1 cellular context compared by ENCODE assay signal in the genomic region with DNA sequence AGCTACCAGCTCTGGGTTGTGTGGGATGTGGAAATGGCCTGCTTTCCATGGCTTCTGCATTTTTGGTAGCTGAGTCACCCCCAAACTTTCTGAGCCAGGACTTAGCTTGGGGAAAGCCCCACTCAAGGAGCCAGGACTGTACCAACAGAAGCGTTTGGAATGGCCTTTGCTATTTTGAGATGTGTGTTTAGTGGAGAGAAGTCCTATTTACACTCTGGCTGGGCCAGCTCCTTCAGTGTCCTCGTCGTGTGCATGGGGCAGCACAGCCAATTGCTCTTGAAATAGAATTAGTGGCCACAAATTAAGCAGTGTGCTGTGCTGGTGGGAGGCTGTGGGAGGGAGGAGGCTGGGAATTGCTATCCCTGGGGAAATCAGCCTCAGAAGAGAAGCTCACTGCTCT.
TF ChIP-seq lines count a peak whose summit lies in the region.

No MANE protein-coding gene starts in this region.

TF ChIP-seq in GM23338, 12 proteins besides CTCF, POLR2A, EP300 and RAD21 (continued from another document):
- TF ChIP-seq, protein P1, sequence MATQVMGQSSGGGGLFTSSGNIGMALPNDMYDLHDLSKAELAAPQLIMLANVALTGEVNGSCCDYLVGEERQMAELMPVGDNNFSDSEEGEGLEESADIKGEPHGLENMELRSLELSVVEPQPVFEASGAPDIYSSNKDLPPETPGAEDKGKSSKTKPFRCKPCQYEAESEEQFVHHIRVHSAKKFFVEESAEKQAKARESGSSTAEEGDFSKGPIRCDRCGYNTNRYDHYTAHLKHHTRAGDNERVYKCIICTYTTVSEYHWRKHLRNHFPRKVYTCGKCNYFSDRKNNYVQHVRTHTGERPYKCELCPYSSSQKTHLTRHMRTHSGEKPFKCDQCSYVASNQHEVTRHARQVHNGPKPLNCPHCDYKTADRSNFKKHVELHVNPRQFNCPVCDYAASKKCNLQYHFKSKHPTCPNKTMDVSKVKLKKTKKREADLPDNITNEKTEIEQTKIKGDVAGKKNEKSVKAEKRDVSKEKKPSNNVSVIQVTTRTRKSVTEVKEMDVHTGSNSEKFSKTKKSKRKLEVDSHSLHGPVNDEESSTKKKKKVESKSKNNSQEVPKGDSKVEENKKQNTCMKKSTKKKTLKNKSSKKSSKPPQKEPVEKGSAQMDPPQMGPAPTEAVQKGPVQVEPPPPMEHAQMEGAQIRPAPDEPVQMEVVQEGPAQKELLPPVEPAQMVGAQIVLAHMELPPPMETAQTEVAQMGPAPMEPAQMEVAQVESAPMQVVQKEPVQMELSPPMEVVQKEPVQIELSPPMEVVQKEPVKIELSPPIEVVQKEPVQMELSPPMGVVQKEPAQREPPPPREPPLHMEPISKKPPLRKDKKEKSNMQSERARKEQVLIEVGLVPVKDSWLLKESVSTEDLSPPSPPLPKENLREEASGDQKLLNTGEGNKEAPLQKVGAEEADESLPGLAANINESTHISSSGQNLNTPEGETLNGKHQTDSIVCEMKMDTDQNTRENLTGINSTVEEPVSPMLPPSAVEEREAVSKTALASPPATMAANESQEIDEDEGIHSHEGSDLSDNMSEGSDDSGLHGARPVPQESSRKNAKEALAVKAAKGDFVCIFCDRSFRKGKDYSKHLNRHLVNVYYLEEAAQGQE (IDR thresholded peaks at IDR 0.05; ENCODE audit: unreplicated experiment): no peak
- TF ChIP-seq, protein P2, sequence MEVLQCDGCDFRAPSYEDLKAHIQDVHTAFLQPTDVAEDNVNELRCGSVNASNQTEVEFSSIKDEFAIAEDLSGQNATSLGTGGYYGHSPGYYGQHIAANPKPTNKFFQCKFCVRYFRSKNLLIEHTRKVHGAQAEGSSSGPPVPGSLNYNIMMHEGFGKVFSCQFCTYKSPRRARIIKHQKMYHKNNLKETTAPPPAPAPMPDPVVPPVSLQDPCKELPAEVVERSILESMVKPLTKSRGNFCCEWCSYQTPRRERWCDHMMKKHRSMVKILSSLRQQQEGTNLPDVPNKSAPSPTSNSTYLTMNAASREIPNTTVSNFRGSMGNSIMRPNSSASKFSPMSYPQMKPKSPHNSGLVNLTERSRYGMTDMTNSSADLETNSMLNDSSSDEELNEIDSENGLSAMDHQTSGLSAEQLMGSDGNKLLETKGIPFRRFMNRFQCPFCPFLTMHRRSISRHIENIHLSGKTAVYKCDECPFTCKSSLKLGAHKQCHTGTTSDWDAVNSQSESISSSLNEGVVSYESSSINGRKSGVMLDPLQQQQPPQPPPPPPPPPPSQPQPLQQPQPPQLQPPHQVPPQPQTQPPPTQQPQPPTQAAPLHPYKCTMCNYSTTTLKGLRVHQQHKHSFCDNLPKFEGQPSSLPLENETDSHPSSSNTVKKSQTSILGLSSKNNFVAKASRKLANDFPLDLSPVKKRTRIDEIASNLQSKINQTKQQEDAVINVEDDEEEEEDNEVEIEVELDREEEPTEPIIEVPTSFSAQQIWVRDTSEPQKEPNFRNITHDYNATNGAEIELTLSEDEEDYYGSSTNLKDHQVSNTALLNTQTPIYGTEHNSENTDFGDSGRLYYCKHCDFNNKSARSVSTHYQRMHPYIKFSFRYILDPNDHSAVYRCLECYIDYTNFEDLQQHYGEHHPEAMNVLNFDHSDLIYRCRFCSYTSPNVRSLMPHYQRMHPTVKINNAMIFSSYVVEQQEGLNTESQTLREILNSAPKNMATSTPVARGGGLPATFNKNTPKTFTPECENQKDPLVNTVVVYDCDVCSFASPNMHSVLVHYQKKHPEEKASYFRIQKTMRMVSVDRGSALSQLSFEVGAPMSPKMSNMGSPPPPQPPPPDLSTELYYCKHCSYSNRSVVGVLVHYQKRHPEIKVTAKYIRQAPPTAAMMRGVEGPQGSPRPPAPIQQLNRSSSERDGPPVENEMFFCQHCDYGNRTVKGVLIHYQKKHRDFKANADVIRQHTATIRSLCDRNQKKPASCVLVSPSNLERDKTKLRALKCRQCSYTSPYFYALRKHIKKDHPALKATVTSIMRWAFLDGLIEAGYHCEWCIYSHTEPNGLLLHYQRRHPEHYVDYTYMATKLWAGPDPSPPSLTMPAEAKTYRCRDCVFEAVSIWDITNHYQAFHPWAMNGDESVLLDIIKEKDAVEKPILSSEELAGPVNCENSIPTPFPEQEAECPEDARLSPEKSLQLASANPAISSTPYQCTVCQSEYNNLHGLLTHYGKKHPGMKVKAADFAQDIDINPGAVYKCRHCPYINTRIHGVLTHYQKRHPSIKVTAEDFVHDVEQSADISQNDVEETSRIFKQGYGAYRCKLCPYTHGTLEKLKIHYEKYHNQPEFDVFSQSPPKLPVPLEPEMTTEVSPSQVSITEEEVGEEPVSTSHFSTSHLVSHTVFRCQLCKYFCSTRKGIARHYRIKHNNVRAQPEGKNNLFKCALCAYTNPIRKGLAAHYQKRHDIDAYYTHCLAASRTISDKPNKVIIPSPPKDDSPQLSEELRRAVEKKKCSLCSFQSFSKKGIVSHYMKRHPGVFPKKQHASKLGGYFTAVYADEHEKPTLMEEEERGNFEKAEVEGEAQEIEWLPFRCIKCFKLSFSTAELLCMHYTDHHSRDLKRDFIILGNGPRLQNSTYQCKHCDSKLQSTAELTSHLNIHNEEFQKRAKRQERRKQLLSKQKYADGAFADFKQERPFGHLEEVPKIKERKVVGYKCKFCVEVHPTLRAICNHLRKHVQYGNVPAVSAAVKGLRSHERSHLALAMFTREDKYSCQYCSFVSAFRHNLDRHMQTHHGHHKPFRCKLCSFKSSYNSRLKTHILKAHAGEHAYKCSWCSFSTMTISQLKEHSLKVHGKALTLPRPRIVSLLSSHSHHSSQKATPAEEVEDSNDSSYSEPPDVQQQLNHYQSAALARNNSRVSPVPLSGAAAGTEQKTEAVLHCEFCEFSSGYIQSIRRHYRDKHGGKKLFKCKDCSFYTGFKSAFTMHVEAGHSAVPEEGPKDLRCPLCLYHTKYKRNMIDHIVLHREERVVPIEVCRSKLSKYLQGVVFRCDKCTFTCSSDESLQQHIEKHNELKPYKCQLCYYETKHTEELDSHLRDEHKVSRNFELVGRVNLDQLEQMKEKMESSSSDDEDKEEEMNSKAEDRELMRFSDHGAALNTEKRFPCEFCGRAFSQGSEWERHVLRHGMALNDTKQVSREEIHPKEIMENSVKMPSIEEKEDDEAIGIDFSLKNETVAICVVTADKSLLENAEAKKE (CRISPR knock-in tag; IDR thresholded peaks at IDR 0.05): no peak
- TF ChIP-seq CREB1 (CRISPR knock-in tag; IDR thresholded peaks at IDR 0.05; ENCODE audit: low read depth): no peak
- TF ChIP-seq, protein P3, sequence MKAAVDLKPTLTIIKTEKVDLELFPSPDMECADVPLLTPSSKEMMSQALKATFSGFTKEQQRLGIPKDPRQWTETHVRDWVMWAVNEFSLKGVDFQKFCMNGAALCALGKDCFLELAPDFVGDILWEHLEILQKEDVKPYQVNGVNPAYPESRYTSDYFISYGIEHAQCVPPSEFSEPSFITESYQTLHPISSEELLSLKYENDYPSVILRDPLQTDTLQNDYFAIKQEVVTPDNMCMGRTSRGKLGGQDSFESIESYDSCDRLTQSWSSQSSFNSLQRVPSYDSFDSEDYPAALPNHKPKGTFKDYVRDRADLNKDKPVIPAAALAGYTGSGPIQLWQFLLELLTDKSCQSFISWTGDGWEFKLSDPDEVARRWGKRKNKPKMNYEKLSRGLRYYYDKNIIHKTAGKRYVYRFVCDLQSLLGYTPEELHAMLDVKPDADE (IDR thresholded peaks at IDR 0.05): no peak
- TF ChIP-seq EZH2 (IDR thresholded peaks at IDR 0.05; ENCODE audit: low read depth, unreplicated experiment): no peak
- TF ChIP-seq NANOG (IDR thresholded peaks at IDR 0.05; ENCODE audit: borderline replicate concordance): no peak
- no peak for TF ChIP-seq ZNF331 (CRISPR knock-in tag; IDR thresholded peaks at IDR 0.05; ENCODE audit: low read depth)
